8 cellular contexts compared by ENCODE assay signal in the genomic region with DNA sequence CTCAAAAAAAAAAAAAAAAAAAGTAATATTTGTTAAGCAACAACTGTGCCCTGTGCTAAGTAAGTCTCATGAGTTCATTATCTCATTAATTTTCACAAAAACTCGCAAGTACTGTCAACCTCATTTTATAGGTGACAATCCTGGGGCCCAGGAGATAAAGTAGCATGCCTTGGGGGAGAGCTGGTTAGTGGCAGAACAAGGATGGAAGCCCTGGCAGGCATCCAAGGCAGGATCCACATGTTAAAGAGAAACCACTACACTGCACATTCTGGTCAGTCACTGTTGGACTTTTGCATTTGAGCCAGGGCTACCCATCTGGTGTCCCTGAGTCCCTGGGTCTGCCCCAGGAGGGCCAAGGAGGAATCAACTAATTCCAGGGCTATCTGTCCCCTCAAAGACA. TPM values are rescaled to one million over a fixed set of nuclear protein-coding genes. Genes with fewer than 3 reads are reported as not detected.
DNase-seq lines count a peak whose midpoint lies in the region; ATAC-seq and TF ChIP-seq lines count a peak whose summit lies in the region.

No MANE protein-coding gene starts in this region.

- no peaks in the 10 kb centered on the region for H3K27me3 ChIP-seq in psoas muscle (ENCODE audit: insufficient read depth in 3 of 3, low read length in 2 of 3)

- H3K9me3 Mint-ChIP-seq in CD14-positive monocyte (peaks cover 0 to 2% (median 0%) of the 10 kb centered on the region in 7 donors), memory B cell (no peaks in the 10 kb centered on the region)

- peaks cover 0 to 4% (median 2%) of the 10 kb centered on the region in 3 donors for H3K27me3 Mint-ChIP-seq in CD14-positive monocyte (ENCODE audit: low read depth in 3 of 3)
- no peaks in the 10 kb centered on the region for H3K27me3 Mint-ChIP-seq in memory B cell

- H3K4me3 ChIP-seq in psoas muscle = no peak overlapping the region

- ATAC-seq in memory B cell (ENCODE audit: low read depth) (no peak), psoas muscle (no peak)

- H3K4me3 Mint-ChIP-seq in CD14-positive monocyte (peak overlapping the region in 1 of 2 donors; percentile 41), memory B cell (no peak overlapping the region)

- no peak overlapping the region for H3K27ac ChIP-seq in psoas muscle

- H3K27ac Mint-ChIP-seq in CD14-positive monocyte = peak overlapping the region in 6 of 7 donors; percentile 40 to 85 (median 67)
- peak overlapping the region; percentile 84 for H3K27ac Mint-ChIP-seq in memory B cell

- H3K9me3 ChIP-seq in psoas muscle = peaks cover 16% of the 10 kb centered on the region

- no peak for DNase-seq in CD14-positive monocyte (ENCODE audit: low spot score)
- DNase-seq in HT-29 (ENCODE audit: low spot score) = peak; percentile 76
- DNase-seq in amniotic epithelial cell (ENCODE audit: low read depth) = peak; percentile 45
- DNase-seq in memory B cell (ENCODE audit: low spot score in 2 of 2) = no peak
- DNase-seq in psoas muscle = no peak
- DNase-seq in stimulated activated CD4-positive, alpha-beta T cell treated with anti-CD3 and anti-CD28 coated beads, Interleukin-4, amount 100 ng/mL, for 1 hour = no peak
- DNase-seq in DMS153 treated with DMSO at 0.1 percent for 48 hours (lab: John Stamatoyannopoulos, UW; ENCODE audit: unreplicated experiment) = no peak
- no peak for DNase-seq in islet precursor cell

- intact Hi-C loops in CD14-positive monocyte (cut with micrococcal nuclease) = loop anchor here (5.0 kb wide), 2 partner anchors 36 to 41 kb away; no protein-coding TSS in a partner anchor
- intact Hi-C loops in psoas muscle (cut with DNase I) = no loop called here

- peaks cover 0 to 4% of the 10 kb centered on the region in 2 donors for H3K36me3 Mint-ChIP-seq in CD14-positive monocyte
- H3K36me3 Mint-ChIP-seq in memory B cell = no peaks in the 10 kb centered on the region

- H3K4me1 ChIP-seq in psoas muscle = peaks cover 7% of the 10 kb centered on the region

- no peak for TF ChIP-seq CTCF in CD14-positive monocyte (IDR thresholded peaks at IDR 0.05)
- TF ChIP-seq CTCF in psoas muscle (IDR thresholded peaks at IDR 0.05) = no peak

- H3K4me1 Mint-ChIP-seq in CD14-positive monocyte = peaks cover 94% of the 10 kb centered on the region
- H3K4me1 Mint-ChIP-seq in memory B cell = peaks cover 55% of the 10 kb centered on the region

- WGBS in psoas muscle, 3 donors = 70 to 92% (median 73%) methylated on average over 1 of the region's 1 CpG

- H3K36me3 ChIP-seq in psoas muscle (ENCODE audit: insufficient read depth in 1 of 2, low read depth in 1 of 2) = no peaks in the 10 kb centered on the region

RNA-seq across cellular contexts. Expression of a gene that starts 54.6 kb away (rescaled TPM):
- polyA plus RNA-seq in CD14-positive monocyte (10 to 100 TPM; 84.4 to 88.3 TPM), psoas muscle (10 to 100 TPM; 26.3 to 36.7 (median 34.5) TPM)
- 19.4 and 20.5 TPM in 2 replicates for total RNA-seq in HT-29 (2014; rRNA removed; shearing (Covaris generic))
- 100 to 1,000 TPM in 1 of 4 donors, 10 to 100 TPM in 3; 48.9 to 103 (median 71.4) TPM for total RNA-seq in psoas muscle

Comparison
In these comparisons a context has a peak if more than half of its experiments do, and no peak if none do; other contexts are left out.
1. DNase-seq: peak in HT-29 (single experiment) and amniotic epithelial cell (single experiment); none in CD14-positive monocyte (single experiment), memory B cell (0 of 2), psoas muscle (0 of 2), stimulated activated CD4-positive, alpha-beta T cell treated with anti-CD3 and anti-CD28 coated beads, Interleukin-4, amount 100 ng/mL, for 1 hour (single experiment), DMS153 treated with DMSO at 0.1 percent for 48 hours (single experiment) and islet precursor cell (single experiment).
2. intact Hi-C loops: an anchor here in CD14-positive monocyte (5.0 kb wide); none called in psoas muscle.